ENCODE assay signal across 16 cellular contexts in the genomic region with DNA sequence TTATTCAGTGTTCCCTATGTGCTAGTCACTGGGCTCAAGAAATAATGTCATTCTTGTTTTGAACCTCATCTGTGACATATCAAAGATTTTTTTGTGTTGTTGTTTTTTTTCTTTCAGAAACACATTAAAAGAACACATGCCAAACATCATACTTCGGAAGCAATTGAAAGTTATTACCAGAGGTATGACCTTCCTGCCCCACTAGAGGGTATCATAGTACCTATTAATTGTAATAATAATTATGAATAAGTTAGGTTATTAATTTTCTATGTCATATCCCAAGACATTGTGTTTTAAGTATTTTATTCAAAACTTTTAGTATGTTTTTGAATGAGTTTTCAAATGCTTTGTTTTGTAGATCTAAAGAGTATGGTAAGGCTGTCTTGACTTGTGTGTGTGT.
DNase-seq lines count a peak whose midpoint lies in the region; ATAC-seq and TF ChIP-seq lines count a peak whose summit lies in the region.
"Had no signal": no experiment of that assay in that cellular context is flagged by ENCODE, and none has a peak within 500 bp of the region (broad histone marks: within the 10 kb centered on the region; RNA-seq: fewer than 3 reads in every experiment).

No MANE protein-coding gene starts in this region.

- H3K27me3 Mint-ChIP-seq in activated CD4-positive, alpha-beta T cell treated with anti-CD3 and anti-CD28 coated beads for 36 hours, result no peaks in the 10 kb centered on the region

- H3K36me3 Mint-ChIP-seq in activated CD4-positive, alpha-beta T cell treated with anti-CD3 and anti-CD28 coated beads for 36 hours (ENCODE audit: low read depth), result peaks cover 9% of the 10 kb centered on the region

- no peak overlapping the region for H3K4me3 Mint-ChIP-seq in activated CD4-positive, alpha-beta T cell treated with anti-CD3 and anti-CD28 coated beads for 36 hours

- POLR2A ChIA-PET in activated CD4-positive, alpha-beta T cell treated with anti-CD3 and anti-CD28 coated beads for 36 hours (lab: Charles Lee), result no interaction called here

- no peaks in the 10 kb centered on the region for H3K4me1 Mint-ChIP-seq in activated CD4-positive, alpha-beta T cell treated with anti-CD3 and anti-CD28 coated beads for 36 hours

- H3K27ac ChIP-seq in left ventricle myocardium inferior (replicated peaks), result no peak overlapping the region
- H3K27ac ChIP-seq in RWPE2 (ENCODE audit: poor library complexity, severe bottlenecking), result no peak overlapping the region
- H3K27ac ChIP-seq: BLaER1, dorsolateral prefrontal cortex, gastrocnemius medialis, thoracic aorta had no signal

- no peaks in the 10 kb centered on the region for H3K27me3 ChIP-seq in left ventricle myocardium inferior (ENCODE audit: low read depth)
- no peaks in the 10 kb centered on the region for H3K27me3 ChIP-seq in RWPE2 (ENCODE audit: insufficient read depth, poor library complexity, severe bottlenecking)
- H3K27me3 ChIP-seq: BLaER1, dorsolateral prefrontal cortex, gastrocnemius medialis had no signal

- H3K4me3 ChIP-seq in left ventricle myocardium inferior (no peak overlapping the region), RWPE2 (ENCODE audit: severe bottlenecking) (no peak overlapping the region), foreskin fibroblast (ENCODE audit: low read depth in 1 of 2, low read length in 2 of 2) (no peak overlapping the region)
- H3K4me3 ChIP-seq: BLaER1, dorsolateral prefrontal cortex, gastrocnemius medialis, thoracic aorta had no signal

- intact Hi-C loops in left ventricle myocardium inferior (cut with micrococcal nuclease), result no loop called here
- intact Hi-C loops in left cardiac atrium (cut with DNase I), result no loop called here
- intact Hi-C loops in activated CD4-positive, alpha-beta T cell treated with anti-CD3 and anti-CD28 coated beads for 36 hours (cut with DNase I, micrococcal nuclease), result no loop called here

- peaks cover 24% of the 10 kb centered on the region for H3K4me1 ChIP-seq in left ventricle myocardium inferior
- peaks cover 4% of the 10 kb centered on the region for H3K4me1 ChIP-seq in RWPE2 (ENCODE audit: insufficient read depth, poor library complexity, severe bottlenecking)
- H3K4me1 ChIP-seq: BLaER1, gastrocnemius medialis had no signal

- H3K9me3 ChIP-seq in left ventricle myocardium inferior (replicated peaks) (no peaks in the 10 kb centered on the region), RWPE2 (ENCODE audit: severe bottlenecking) (no peaks in the 10 kb centered on the region)
- H3K9me3 ChIP-seq: BLaER1, gastrocnemius medialis, thoracic aorta had no signal

- H3K9me3 Mint-ChIP-seq in activated CD4-positive, alpha-beta T cell treated with anti-CD3 and anti-CD28 coated beads for 36 hours (ENCODE audit: low read depth), result no peaks in the 10 kb centered on the region

- ATAC-seq in left cardiac atrium (no peak), RWPE2 (ENCODE audit: low read depth) (no peak)
- ATAC-seq in activated CD4-positive, alpha-beta T cell treated with anti-CD3 and anti-CD28 coated beads for 36 hours, result no peak
- ATAC-seq: gastrocnemius medialis had no signal

- H3K36me3 ChIP-seq in left ventricle myocardium inferior (no peaks in the 10 kb centered on the region), RWPE2 (ENCODE audit: low read depth) (no peaks in the 10 kb centered on the region; the same call in 1 of the 2 replicates)
- H3K36me3 ChIP-seq: BLaER1, gastrocnemius medialis had no signal

- TF ChIP-seq CTCF in left ventricle myocardium inferior (IDR thresholded peaks at IDR 0.05; ENCODE audit: borderline replicate concordance) (peak; percentile 23), RWPE2 (IDR thresholded peaks at IDR 0.05; ENCODE audit: poor library complexity, severe bottlenecking) (peak; percentile 55), foreskin fibroblast (IDR thresholded peaks at IDR 0.05; ENCODE audit: low read depth, low read length) (peak; percentile 14)

- no peak overlapping the region for H3K27ac Mint-ChIP-seq in activated CD4-positive, alpha-beta T cell treated with anti-CD3 and anti-CD28 coated beads for 36 hours

- CTCF ChIA-PET in activated CD4-positive, alpha-beta T cell treated with anti-CD3 and anti-CD28 coated beads for 36 hours (lab: Charles Lee), result no interaction called here

- DNase-seq in left ventricle myocardium inferior, result no peak
- no peak for DNase-seq in left cardiac atrium
- no peak for DNase-seq in RWPE2 (ENCODE audit: low spot score)
- peak in 1 of 2 donors; percentile 10 for DNase-seq in foreskin fibroblast
- DNase-seq in OCI-M2 (lab: John Stamatoyannopoulos, UW; ENCODE audit: unreplicated experiment), result no peak
- DNase-seq in stimulated activated CD4-positive, alpha-beta T cell treated with anti-CD3 and anti-CD28 coated beads, Interleukin-12 subunit alpha, Interleukin-12 subunit beta, amount 100 ng/mL, for 4 hours, result no peak
- DNase-seq in activated CD4-positive, alpha-beta T cell treated with anti-CD3 and anti-CD28 coated beads for 36 hours, result no peak
- DNase-seq in 8988T, result no peak
- DNase-seq: amygdala, dorsolateral prefrontal cortex, gastrocnemius medialis, NCI-H510A treated with DMSO at 0.1 percent for 48 hours, posterior cingulate gyrus, RPMI8226 had no signal
